ENCODE assay signal across 10 cellular contexts in the genomic region with DNA sequence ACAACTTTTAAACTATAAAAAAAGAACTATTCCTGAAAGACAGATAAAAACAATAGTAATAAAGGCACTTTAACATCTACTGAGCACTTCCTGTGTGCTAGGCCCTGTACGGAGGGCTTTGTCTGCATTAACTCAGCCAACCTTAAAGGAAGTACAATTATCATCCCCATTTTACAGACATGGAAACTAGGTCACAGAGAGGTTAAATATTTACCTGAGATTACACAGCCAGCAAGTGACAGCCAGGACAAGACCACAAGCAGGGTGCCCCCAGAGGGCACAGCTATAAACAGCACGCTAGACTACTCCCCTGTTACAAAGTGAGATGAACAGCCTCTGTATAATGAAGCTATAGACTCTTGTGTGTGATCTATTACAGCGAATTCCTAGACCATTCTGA. TPM values are rescaled to one million over a fixed set of nuclear protein-coding genes. Genes with fewer than 3 reads are reported as not detected.
A peak's percentile ranks its signal among the peaks of the same experiment; 100 is the strongest.
DNase-seq lines count a peak whose midpoint lies in the region; ATAC-seq and TF ChIP-seq lines count a peak whose summit lies in the region.
"Had no signal": no experiment of that assay in that cellular context is flagged by ENCODE, and none has a peak within 500 bp of the region (broad histone marks: within the 10 kb centered on the region; RNA-seq: fewer than 3 reads in every experiment).

No MANE protein-coding gene starts in this region.

- H3K36me3 ChIP-seq in DND-41 (ENCODE audit: insufficient read depth, low read length): peaks cover 92% of the 10 kb centered on the region
- peaks cover 58 to 59% of the 10 kb centered on the region in 2 experiments; a peak in 3 of 4 replicates for H3K36me3 ChIP-seq in HCT116 (ENCODE audit: control insufficient read depth in 1 of 2, insufficient read depth in 2 of 2, low read length in 2 of 2)
- H3K36me3 ChIP-seq in RWPE2 (ENCODE audit: low read depth): peaks cover 88% of the 10 kb centered on the region
- H3K36me3 ChIP-seq in kidney epithelial cell (ENCODE audit: control insufficient read depth, insufficient read depth, low read length): peaks cover 5% of the 10 kb centered on the region

- no peaks in the 10 kb centered on the region for H4K20me1 ChIP-seq in DND-41 (ENCODE audit: insufficient read depth, low read length)
- H4K20me1 ChIP-seq in HCT116 (ENCODE audit: insufficient read depth): no peaks in the 10 kb centered on the region

- no peak for DNase-seq in DND-41
- DNase-seq in HCT116 (ENCODE audit: low read depth, low spot score): no peak
- no peak for DNase-seq in RWPE2 (ENCODE audit: low spot score)
- no peak for DNase-seq in kidney epithelial cell (ENCODE audit: low read depth)
- DNase-seq in head of caudate nucleus: no peak
- DNase-seq in effector memory CD8-positive, alpha-beta T cell: no peak
- DNase-seq in epidermal melanocyte (ENCODE audit: insufficient read length, low spot score): no peak
- DNase-seq: activated T-cell treated with anti-CD3 and anti-CD28 coated beads, Interleukin-2, amount 50 U/mL, for 4 hours; naive thymus-derived CD4-positive, alpha-beta T cell had no signal

- H3K4me1 ChIP-seq in DND-41 (ENCODE audit: insufficient read depth, low read length) (no peaks in the 10 kb centered on the region), HCT116 (ENCODE audit: control insufficient read depth in 1 of 2, insufficient read depth in 2 of 2, low read length in 2 of 2) (no peaks in the 10 kb centered on the region), RWPE2 (ENCODE audit: insufficient read depth, poor library complexity, severe bottlenecking) (peaks cover 5% of the 10 kb centered on the region)

- no peaks in the 10 kb centered on the region for H3K4me1 Mint-ChIP-seq in effector memory CD8-positive, alpha-beta T cell (ENCODE audit: low read depth in 2 of 2)
- H3K4me1 Mint-ChIP-seq: naive thymus-derived CD4-positive, alpha-beta T cell had no signal

- no peak for TF ChIP-seq POLR2A in HCT116 (IDR thresholded peaks at IDR 0.05; ENCODE audit: borderline replicate concordance, extremely low read depth, insufficient read depth, insufficient read length)

- H3K4me3 ChIP-seq in DND-41 (ENCODE audit: low read depth in 1 of 2, low read length in 2 of 2) (no peak overlapping the region), HCT116 (replicated peaks in 1 of 2; ENCODE audit: low read depth in 1 of 2, low read length in 2 of 2) (no peak overlapping the region), RWPE2 (ENCODE audit: severe bottlenecking) (no peak overlapping the region), kidney epithelial cell (ENCODE audit: low read depth, low read length) (no peak overlapping the region)

- TF ChIP-seq CTCF in DND-41 (IDR thresholded peaks at IDR 0.05; ENCODE audit: borderline replicate concordance, extremely low read depth, low read length, poor library complexity, severe bottlenecking): peak; percentile 49
- TF ChIP-seq CTCF in HCT116 (IDR thresholded peaks at IDR 0.05 in 2 of 3, conservative IDR thresholded peaks at IDR 0.05 in 1 of 3; ENCODE audit: borderline replicate concordance in 1 of 3, insufficient read depth in 1 of 3, low read depth in 2 of 3, low read length in 2 of 3): peak in 2 of 3 experiments; percentile 48 to 54; a peak in 4 of 6 replicates
- TF ChIP-seq CTCF in RWPE2 (IDR thresholded peaks at IDR 0.05; ENCODE audit: poor library complexity, severe bottlenecking): peak; percentile 15
- TF ChIP-seq CTCF in kidney epithelial cell (IDR thresholded peaks at IDR 0.05; ENCODE audit: insufficient read depth, low read length, poor library complexity, severe bottlenecking): peak; percentile 9

- no peaks in the 10 kb centered on the region for H3K9me3 ChIP-seq in DND-41 (ENCODE audit: insufficient read depth, low read length, severe bottlenecking)
- H3K9me3 ChIP-seq in HCT116 (ENCODE audit: control insufficient read depth in 1 of 2, insufficient read depth in 1 of 2, low read depth in 1 of 2, low read length in 2 of 2): no peaks in the 10 kb centered on the region
- no peaks in the 10 kb centered on the region for H3K9me3 ChIP-seq in RWPE2 (ENCODE audit: severe bottlenecking)

- CTCF ChIA-PET in HCT116 (lab: Charles Lee): interaction anchor here (0.7 to 1.9 kb wide), 2 partner anchors 9 to 301 kb away, joined by 3 to 11 read pairs; no protein-coding TSS in a partner anchor

- H3K27me3 ChIP-seq in DND-41 (ENCODE audit: insufficient read depth, low read length, poor library complexity) (no peaks in the 10 kb centered on the region), HCT116 (ENCODE audit: insufficient read depth, low read length) (no peaks in the 10 kb centered on the region), RWPE2 (ENCODE audit: insufficient read depth, poor library complexity, severe bottlenecking) (no peaks in the 10 kb centered on the region), kidney epithelial cell (ENCODE audit: control insufficient read depth, insufficient read depth, low read length) (no peaks in the 10 kb centered on the region)

- H2AFZ ChIP-seq in DND-41 (ENCODE audit: low read depth, low read length) (no peak overlapping the region), HCT116 (ENCODE audit: low read depth, low read length, poor library complexity, severe bottlenecking) (no peak overlapping the region)

- peak; percentile 79; the same call in 2 of the 3 replicates for ATAC-seq in DND-41 (ENCODE audit: insufficient read depth, low read depth)
- ATAC-seq in HCT116: peak; percentile 91
- ATAC-seq in RWPE2 (ENCODE audit: low read depth): no peak
- ATAC-seq in effector memory CD8-positive, alpha-beta T cell (replicated peaks): no peak
- no peak for ATAC-seq in GM19395 (IDR thresholded peaks at IDR 0.05; ENCODE audit: unreplicated experiment)
- ATAC-seq: activated T-cell treated with anti-CD3 and anti-CD28 coated beads, Interleukin-2, amount 50 U/mL, for 4 hours; naive thymus-derived CD4-positive, alpha-beta T cell had no signal

- no peaks in the 10 kb centered on the region for H3K9me3 Mint-ChIP-seq in effector memory CD8-positive, alpha-beta T cell
- H3K9me3 Mint-ChIP-seq: activated T-cell treated with anti-CD3 and anti-CD28 coated beads, Interleukin-2, amount 50 U/mL, for 4 hours; naive thymus-derived CD4-positive, alpha-beta T cell had no signal

- H3K9ac ChIP-seq in DND-41 (ENCODE audit: low read depth, low read length) (no peak overlapping the region), HCT116 (ENCODE audit: low read length) (no peak overlapping the region)

- no peak for TF ChIP-seq RAD21 in HCT116 (IDR thresholded peaks at IDR 0.05; ENCODE audit: low read depth)

- H3K27ac Mint-ChIP-seq in effector memory CD8-positive, alpha-beta T cell: no peak overlapping the region
- H3K27ac Mint-ChIP-seq: naive thymus-derived CD4-positive, alpha-beta T cell had no signal

- intact Hi-C loops in HCT116 (cut with micrococcal nuclease): no loop called here
- intact Hi-C loops in head of caudate nucleus (cut with DNase I): no loop called here

- H3K4me2 ChIP-seq in DND-41 (ENCODE audit: insufficient read depth, low read length) (no peak overlapping the region), HCT116 (ENCODE audit: low read length) (no peak overlapping the region)

- RAD21 ChIA-PET in HCT116 (lab: Charles Lee; ENCODE audit: low non-redundant PET in 1 of 2, low total read pairs in 2 of 2, uncharacterized antibody in 2 of 2, unreplicated experiment in 2 of 2): no interaction called here

- no TSS peak for BruUV-seq in HCT116 (replicated peaks; lab: Mats Ljungman, UMichigan)

- H3K9me2 ChIP-seq in HCT116 (ENCODE audit: insufficient read depth): no peaks in the 10 kb centered on the region

- POLR2A ChIA-PET in HCT116 (lab: Charles Lee): no interaction called here

- H3K4me3 Mint-ChIP-seq in effector memory CD8-positive, alpha-beta T cell: no peak overlapping the region
- H3K4me3 Mint-ChIP-seq: activated T-cell treated with anti-CD3 and anti-CD28 coated beads, Interleukin-2, amount 50 U/mL, for 4 hours; naive thymus-derived CD4-positive, alpha-beta T cell had no signal

- H3K79me2 ChIP-seq in DND-41 (ENCODE audit: insufficient read depth, low read length) (no peaks in the 10 kb centered on the region), HCT116 (ENCODE audit: insufficient read depth, low read length) (0 out of 2 replicates have a peak, but pooled peaks cover 4% of the 10 kb centered on the region)

- H3K36me3 Mint-ChIP-seq in effector memory CD8-positive, alpha-beta T cell (ENCODE audit: insufficient read depth): peaks cover 58% of the 10 kb centered on the region

- H3K27me3 Mint-ChIP-seq in effector memory CD8-positive, alpha-beta T cell: no peaks in the 10 kb centered on the region
- H3K27me3 Mint-ChIP-seq: naive thymus-derived CD4-positive, alpha-beta T cell had no signal

- no peak overlapping the region for H3K27ac ChIP-seq in DND-41 (ENCODE audit: low read length)
- no peak overlapping the region for H3K27ac ChIP-seq in HCT116 (ENCODE audit: low read depth, low read length)
- no peak overlapping the region for H3K27ac ChIP-seq in RWPE2 (ENCODE audit: poor library complexity, severe bottlenecking)

TF ChIP-seq in HCT116, 20 proteins besides CTCF, POLR2A, EP300 and RAD21:
- TF ChIP-seq SP1 (IDR thresholded peaks at IDR 0.05; ENCODE audit: low read depth): no peak
- TF ChIP-seq, protein P1, sequence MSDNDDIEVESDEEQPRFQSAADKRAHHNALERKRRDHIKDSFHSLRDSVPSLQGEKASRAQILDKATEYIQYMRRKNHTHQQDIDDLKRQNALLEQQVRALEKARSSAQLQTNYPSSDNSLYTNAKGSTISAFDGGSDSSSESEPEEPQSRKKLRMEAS (IDR thresholded peaks at IDR 0.05): no peak
- no peak for TF ChIP-seq JUND (IDR thresholded peaks at IDR 0.05)
- TF ChIP-seq POLR2AphosphoS5 (IDR thresholded peaks at IDR 0.05; ENCODE audit: low read depth, low read length): no peak
- TF ChIP-seq, protein P2, sequence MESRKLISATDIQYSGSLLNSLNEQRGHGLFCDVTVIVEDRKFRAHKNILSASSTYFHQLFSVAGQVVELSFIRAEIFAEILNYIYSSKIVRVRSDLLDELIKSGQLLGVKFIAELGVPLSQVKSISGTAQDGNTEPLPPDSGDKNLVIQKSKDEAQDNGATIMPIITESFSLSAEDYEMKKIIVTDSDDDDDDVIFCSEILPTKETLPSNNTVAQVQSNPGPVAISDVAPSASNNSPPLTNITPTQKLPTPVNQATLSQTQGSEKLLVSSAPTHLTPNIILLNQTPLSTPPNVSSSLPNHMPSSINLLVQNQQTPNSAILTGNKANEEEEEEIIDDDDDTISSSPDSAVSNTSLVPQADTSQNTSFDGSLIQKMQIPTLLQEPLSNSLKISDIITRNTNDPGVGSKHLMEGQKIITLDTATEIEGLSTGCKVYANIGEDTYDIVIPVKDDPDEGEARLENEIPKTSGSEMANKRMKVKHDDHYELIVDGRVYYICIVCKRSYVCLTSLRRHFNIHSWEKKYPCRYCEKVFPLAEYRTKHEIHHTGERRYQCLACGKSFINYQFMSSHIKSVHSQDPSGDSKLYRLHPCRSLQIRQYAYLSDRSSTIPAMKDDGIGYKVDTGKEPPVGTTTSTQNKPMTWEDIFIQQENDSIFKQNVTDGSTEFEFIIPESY (IDR thresholded peaks at IDR 0.05; ENCODE audit: extremely low read depth, insufficient replicate concordance, low read length): no peak
TF ChIP-seq in HCT116: peak in this region for 0.

RNA-seq across cellular contexts. Expression of a gene that starts 25.5 kb away (rescaled TPM):
- total RNA-seq in HCT116 (2021; ENCODE audit: unreplicated experiment) (25.8 TPM), kidney epithelial cell (15.1 and 23.6 TPM in 2 replicates)
- 9.7 and 11.3 TPM in 2 replicates for polyA plus RNA-seq in HCT116 (2012)

RNA-seq across cellular contexts. Expression of a gene that starts 26.0 kb away (rescaled TPM):
- total RNA-seq in HCT116 (2021; ENCODE audit: unreplicated experiment): 26.4 TPM
- polyA plus RNA-seq in HCT116 (2012): 7.8 and 8.6 TPM in 2 replicates
- total RNA-seq in kidney epithelial cell: 17.9 and 21.3 TPM in 2 replicates

Comparison
In these comparisons a context has a peak if more than half of its experiments do, and no peak if none do; other contexts are left out.
1. ATAC-seq: peak in DND-41 (single experiment) and HCT116 (single experiment); none in RWPE2 (single experiment), effector memory CD8-positive, alpha-beta T cell (single experiment) and GM19395 (single experiment).
2. Peak in every context shown above with its lines, with median percentiles within 50 percentile points of each other: CTCF ChIP-seq.